1 cellular context compared by ENCODE assay signal in genomic region chr2:26550276-26551015, GRCh38.
TF ChIP-seq lines count a peak whose summit lies in the region.

No MANE protein-coding gene starts in this region.

TF ChIP-seq in H1, 55 proteins besides CTCF, POLR2A, EP300 and RAD21:
- TF ChIP-seq CHD7 (IDR thresholded peaks at IDR 0.05; ENCODE audit: insufficient replicate concordance, low read length): no peak
- TF ChIP-seq EZH2 (IDR thresholded peaks at IDR 0.05; ENCODE audit: low read depth, low read length, severe bottlenecking): no peak
- TF ChIP-seq SUZ12 (IDR thresholded peaks at IDR 0.05; ENCODE audit: low read length): no peak
- TF ChIP-seq MAFK (IDR thresholded peaks at IDR 0.05; ENCODE audit: low read depth, low read length): no peak
- no peak for TF ChIP-seq BRCA1 (IDR thresholded peaks at IDR 0.05; ENCODE audit: low read depth, low read length)
- no peak for TF ChIP-seq YY1 (IDR thresholded peaks at IDR 0.05; ENCODE audit: low read depth, low read length)
- TF ChIP-seq BACH1 (IDR thresholded peaks at IDR 0.05; ENCODE audit: low read length): no peak
- no peak for TF ChIP-seq TEAD4 (IDR thresholded peaks at IDR 0.05; ENCODE audit: low read depth, low read length)
TF ChIP-seq in H1: peak in this region for 0.
